In genomic region chr9:133004091-133005072, GRCh38 we compare ENCODE assay signal across 19 cellular contexts. TPM values are rescaled to one million over a fixed set of nuclear protein-coding genes. Genes with fewer than 3 reads are reported as not detected.
DNase-seq lines count a peak whose midpoint lies in the region; ATAC-seq lines count a peak whose summit lies in the region.
"Had no signal": no experiment of that assay in that cellular context is flagged by ENCODE, and none has a peak within 500 bp of the region (broad histone marks: within the 10 kb centered on the region; RNA-seq: fewer than 3 reads in every experiment).

No MANE protein-coding gene starts in this region.

- H4K91ac ChIP-seq in neuronal stem cell (ENCODE audit: low read depth, low read length, poor library complexity) = no peak overlapping the region

- H3K4me1 ChIP-seq in neuronal stem cell (ENCODE audit: control insufficient read depth in 2 of 2, insufficient read depth in 1 of 2, low read depth in 1 of 2, low read length in 2 of 2) = peaks cover 7 to 23% of the 10 kb centered on the region in 2 donors
- H3K4me1 ChIP-seq: Peyer's patch, sigmoid colon, tibial nerve had no signal

- no peak overlapping the region for H3K27ac ChIP-seq in neuronal stem cell (replicated peaks; ENCODE audit: low read length)
- H3K27ac ChIP-seq: Peyer's patch, sigmoid colon, tibial nerve had no signal

- no peak overlapping the region for H3K4me2 ChIP-seq in neuronal stem cell (ENCODE audit: insufficient read depth, low read length, poor library complexity, severe bottlenecking)

- peak overlapping the region; percentile 23 for H2BK12ac ChIP-seq in neuronal stem cell (ENCODE audit: low read length)

- H3K14ac ChIP-seq in neuronal stem cell (ENCODE audit: low read length) = no peak overlapping the region

- no peak overlapping the region for H3K9ac ChIP-seq in neuronal stem cell (ENCODE audit: low read depth, low read length, poor library complexity)

- H3K4ac ChIP-seq in neuronal stem cell (ENCODE audit: low read length) = no peak overlapping the region

- WGBS in neuronal stem cell (ENCODE audit: extremely low coverage in 2 of 2, insufficient read length in 2 of 2, insufficient replicate concordance in 1 of 2), 2 donors = no CpG with 5 or more reads among the region's 10 CpGs

- H2BK15ac ChIP-seq in neuronal stem cell (ENCODE audit: low read length) = peak overlapping the region; percentile 14

- H3K27ac Mint-ChIP-seq in dendritic cell treated with granulocyte-macrophage colony-stimulating factor and Interleukin-4, amounts not matched to agents 40 ng/mL and 50 ng/mL, for 4 days = peak overlapping the region; percentile 73
- H3K27ac Mint-ChIP-seq in activated T-cell treated with anti-CD3 and anti-CD28 coated beads, Interleukin-2, amount 50 U/mL, for 72 hours = no peak overlapping the region
- H3K27ac Mint-ChIP-seq: activated CD4-positive, alpha-beta T cell treated with anti-CD3 and anti-CD28 coated beads, Interleukin-2, amount 10 ng/mL, durations not matched to agents 24 days and 14 days; activated T-cell treated with anti-CD3 and anti-CD28 coated beads, Interleukin-2, amount 50 U/mL, for 24 hours had no signal

- H2AK5ac ChIP-seq in neuronal stem cell (ENCODE audit: low read depth, low read length) = peak overlapping the region; percentile 44

- no peak overlapping the region for H3K4me3 ChIP-seq in neuronal stem cell (ENCODE audit: low read length in 2 of 2)
- H3K4me3 ChIP-seq: Peyer's patch, sigmoid colon, tibial nerve had no signal

- H3K36me3 Mint-ChIP-seq in dendritic cell treated with granulocyte-macrophage colony-stimulating factor and Interleukin-4, amounts not matched to agents 40 ng/mL and 50 ng/mL, for 4 days (ENCODE audit: low read depth) = no peaks in the 10 kb centered on the region
- no peaks in the 10 kb centered on the region for H3K36me3 Mint-ChIP-seq in activated T-cell treated with anti-CD3 and anti-CD28 coated beads, Interleukin-2, amount 50 U/mL, for 72 hours (ENCODE audit: insufficient read depth in 2 of 2)

- H3K27me3 Mint-ChIP-seq in dendritic cell treated with granulocyte-macrophage colony-stimulating factor and Interleukin-4, amounts not matched to agents 40 ng/mL and 50 ng/mL, for 4 days = peaks cover 53% of the 10 kb centered on the region
- peaks cover 54% of the 10 kb centered on the region for H3K27me3 Mint-ChIP-seq in activated T-cell treated with anti-CD3 and anti-CD28 coated beads, Interleukin-2, amount 50 U/mL, for 72 hours (ENCODE audit: low read depth)

- DNase-seq in GF-D8 (lab: John Stamatoyannopoulos, UW) (peak; percentile 95), NOMO-1 (lab: John Stamatoyannopoulos, UW; ENCODE audit: unreplicated experiment in 2 of 2) (peak; percentile 42 to 50), neuronal stem cell (ENCODE audit: low spot score) (no peak), NCI-H1417 treated with DMSO at 0.1 percent for 48 hours (lab: John Stamatoyannopoulos, UW) (no peak), iPS-NIHi11 (ENCODE audit: low spot score) (no peak), DMS53 treated with DMSO at 0.1 percent for 48 hours (lab: John Stamatoyannopoulos, UW; ENCODE audit: unreplicated experiment) (no peak)
- DNase-seq in activated T-cell treated with anti-CD3 and anti-CD28 coated beads, Interleukin-2, amount 50 U/mL, for 72 hours = no peak
- DNase-seq: activated CD4-positive, alpha-beta T cell treated with anti-CD3 and anti-CD28 coated beads, Interleukin-2, amount 10 ng/mL, durations not matched to agents 24 days and 14 days; activated T-cell treated with anti-CD3 and anti-CD28 coated beads, Interleukin-2, amount 50 U/mL, for 24 hours; central memory CD4-positive, alpha-beta T cell; NCI-H2029 treated with DMSO at 0.1 percent for 48 hours; NCI-H524; sigmoid colon; stimulated activated CD4-positive, alpha-beta T cell treated with anti-CD3 and anti-CD28 coated beads, Interleukin-4, amount 100 ng/mL, for 4 hours had no signal

- no peaks in the 10 kb centered on the region for H3K36me3 ChIP-seq in neuronal stem cell (replicated peaks in 1 of 2; ENCODE audit: control insufficient read depth in 2 of 2, insufficient read depth in 2 of 2, low read length in 2 of 2)
- H3K36me3 ChIP-seq: Peyer's patch, sigmoid colon, tibial nerve had no signal

- peak overlapping the region; percentile 73 for H2AFZ ChIP-seq in neuronal stem cell (ENCODE audit: low read length)

- no peak overlapping the region for H4K8ac ChIP-seq in neuronal stem cell (ENCODE audit: low read depth, low read length)

- no peak overlapping the region for H3K23ac ChIP-seq in neuronal stem cell (ENCODE audit: low read depth, low read length, poor library complexity)

- H2BK120ac ChIP-seq in neuronal stem cell (ENCODE audit: low read depth, low read length) = no peak overlapping the region

- no peak for ATAC-seq in activated T-cell treated with anti-CD3 and anti-CD28 coated beads, Interleukin-2, amount 50 U/mL, for 72 hours (replicated peaks in 1 of 2)

- no peak overlapping the region for H3K4me3 Mint-ChIP-seq in dendritic cell treated with granulocyte-macrophage colony-stimulating factor and Interleukin-4, amounts not matched to agents 40 ng/mL and 50 ng/mL, for 4 days
- no peak overlapping the region for H3K4me3 Mint-ChIP-seq in activated T-cell treated with anti-CD3 and anti-CD28 coated beads, Interleukin-2, amount 50 U/mL, for 72 hours
- H3K4me3 Mint-ChIP-seq: activated CD4-positive, alpha-beta T cell treated with anti-CD3 and anti-CD28 coated beads, Interleukin-2, amount 10 ng/mL, durations not matched to agents 24 days and 14 days; activated T-cell treated with anti-CD3 and anti-CD28 coated beads, Interleukin-2, amount 50 U/mL, for 24 hours had no signal

- H3K4me1 Mint-ChIP-seq in dendritic cell treated with granulocyte-macrophage colony-stimulating factor and Interleukin-4, amounts not matched to agents 40 ng/mL and 50 ng/mL, for 4 days (ENCODE audit: low read depth) = peaks cover 53% of the 10 kb centered on the region
- H3K4me1 Mint-ChIP-seq in activated T-cell treated with anti-CD3 and anti-CD28 coated beads, Interleukin-2, amount 50 U/mL, for 72 hours (ENCODE audit: low read depth) = no peaks in the 10 kb centered on the region
- H3K4me1 Mint-ChIP-seq: activated CD4-positive, alpha-beta T cell treated with anti-CD3 and anti-CD28 coated beads, Interleukin-2, amount 10 ng/mL, durations not matched to agents 24 days and 14 days had no signal

- peaks cover 9% of the 10 kb centered on the region for H3K9me3 Mint-ChIP-seq in dendritic cell treated with granulocyte-macrophage colony-stimulating factor and Interleukin-4, amounts not matched to agents 40 ng/mL and 50 ng/mL, for 4 days
- peaks cover 0 to under 1% of the 10 kb centered on the region in 2 donors for H3K9me3 Mint-ChIP-seq in activated T-cell treated with anti-CD3 and anti-CD28 coated beads, Interleukin-2, amount 50 U/mL, for 72 hours
- H3K9me3 Mint-ChIP-seq: activated CD4-positive, alpha-beta T cell treated with anti-CD3 and anti-CD28 coated beads, Interleukin-2, amount 10 ng/mL, durations not matched to agents 24 days and 14 days; activated T-cell treated with anti-CD3 and anti-CD28 coated beads, Interleukin-2, amount 50 U/mL, for 24 hours had no signal

- intact Hi-C loops in dendritic cell treated with granulocyte-macrophage colony-stimulating factor and Interleukin-4, amounts not matched to agents 40 ng/mL and 50 ng/mL, for 4 days (cut with micrococcal nuclease) = no loop called here

- H3K18ac ChIP-seq in neuronal stem cell (ENCODE audit: low read length) = peak overlapping the region; percentile 40

- H2BK5ac ChIP-seq in neuronal stem cell (ENCODE audit: low read length) = no peak overlapping the region

- H3K9me3 ChIP-seq in neuronal stem cell (replicated peaks in 1 of 2; ENCODE audit: control insufficient read depth in 2 of 2, insufficient read depth in 1 of 2, low read depth in 1 of 2, low read length in 2 of 2) = peaks cover 0 to 2% of the 10 kb centered on the region in 2 donors
- H3K9me3 ChIP-seq: Peyer's patch, sigmoid colon, tibial nerve had no signal

- H3K27me3 ChIP-seq in neuronal stem cell (ENCODE audit: control insufficient read depth in 3 of 3, insufficient read depth in 3 of 3, low read depth in 1 of 3, low read length in 3 of 3) = peaks cover 0 to 45% (median 0%) of the 10 kb centered on the region in 3 experiments
- H3K27me3 ChIP-seq: Peyer's patch had no signal

- no peaks in the 10 kb centered on the region for H3K79me1 ChIP-seq in neuronal stem cell (ENCODE audit: low read depth, low read length)

RNA-seq across cellular contexts. Expression of gene GFI1B, which starts 25.9 kb away (rescaled TPM):
- polyA plus RNA-seq in neuronal stem cell (2013, experiment 1 of 2) = 0.07 TPM
- polyA plus RNA-seq in neuronal stem cell (2013, experiment 2 of 2) = 0.04 TPM
- total RNA-seq in activated T-cell treated with anti-CD3 and anti-CD28 coated beads, Interleukin-2, amount 50 U/mL, for 72 hours = under 1 TPM in 1 of 2 donors, not detected in 1; 0.12 TPM
- total RNA-seq: activated CD4-positive, alpha-beta T cell treated with anti-CD3 and anti-CD28 coated beads, Interleukin-2, amount 10 ng/mL, durations not matched to agents 24 days and 14 days; lung microvascular endothelial cell; T-helper 1 cell treated with Interleukin-12 subunit alpha and Interleukin-12 subunit beta and Interleukin-4 antibody, amounts not matched to agents 30 ng/mL and 1 ng/mL, for 36 hours; tibial nerve had no signal

RNA-seq across cellular contexts. Expression of gene GTF3C5, which starts 26.4 kb away (rescaled TPM):
- polyA plus RNA-seq in neuronal stem cell (2013, experiment 1 of 2) = 61.8 TPM
- 62.4 TPM for polyA plus RNA-seq in neuronal stem cell (2013, experiment 2 of 2)
- 100 to 1,000 TPM in 1 of 2 donors, 10 to 100 TPM in 1; 79.5 to 101 TPM for total RNA-seq in activated T-cell treated with anti-CD3 and anti-CD28 coated beads, Interleukin-2, amount 50 U/mL, for 72 hours

RNA-seq across cellular contexts. Expression of gene CEL, which starts 57.4 kb away (rescaled TPM):
- polyA plus RNA-seq in neuronal stem cell (2013, experiment 1 of 2) = 3.7 TPM
- 4.0 TPM for polyA plus RNA-seq in neuronal stem cell (2013, experiment 2 of 2)
- total RNA-seq in activated T-cell treated with anti-CD3 and anti-CD28 coated beads, Interleukin-2, amount 50 U/mL, for 72 hours = 1 to 10 TPM; 1.6 to 3.6 TPM

RNA-seq across cellular contexts. Expression of gene TSC1, which starts 60.0 kb away (rescaled TPM):
- 19.4 TPM for polyA plus RNA-seq in neuronal stem cell (2013, experiment 1 of 2)
- polyA plus RNA-seq in neuronal stem cell (2013, experiment 2 of 2) = 18.7 TPM
- total RNA-seq in activated T-cell treated with anti-CD3 and anti-CD28 coated beads, Interleukin-2, amount 50 U/mL, for 72 hours = 10 to 100 TPM; 28.8 to 30.2 TPM

Comparison
In these comparisons a context has a peak if more than half of its experiments do, and no peak if none do; other contexts are left out.
1. DNase-seq: peak in GF-D8 (single experiment) and NOMO-1 (2 of 2); none in neuronal stem cell (single experiment), activated T-cell treated with anti-CD3 and anti-CD28 coated beads, Interleukin-2, amount 50 U/mL, for 72 hours (0 of 2), NCI-H1417 treated with DMSO at 0.1 percent for 48 hours (single experiment), iPS-NIHi11 (single experiment) and DMS53 treated with DMSO at 0.1 percent for 48 hours (single experiment).